9 cellular contexts compared by ENCODE assay signal in genomic region chr10:52216852-52217251, GRCh38.
DNase-seq lines count a peak whose midpoint lies in the region; ATAC-seq and TF ChIP-seq lines count a peak whose summit lies in the region.
"Had no signal": no experiment of that assay in that cellular context is flagged by ENCODE, and none has a peak within 500 bp of the region (broad histone marks: within the 10 kb centered on the region; RNA-seq: fewer than 3 reads in every experiment).

No MANE protein-coding gene starts in this region.

- CTCF ChIA-PET in T-cell (lab: Charles Lee) = interaction anchor here (0.6 to 1.9 kb wide), 5 partner anchors 10 to 1226 kb away, joined by 3 to 8 read pairs (median 3); no protein-coding TSS in a partner anchor

- peaks cover 21% of the 10 kb centered on the region for H3F3A ChIP-seq in neural progenitor cell (ENCODE audit: low read depth)

- H3K79me2 ChIP-seq in neural progenitor cell (ENCODE audit: low read depth) = no peaks in the 10 kb centered on the region

- no peak overlapping the region for H3K4me2 ChIP-seq in neural progenitor cell

- H3K4me3 ChIP-seq in ascending aorta (no peak overlapping the region), neural progenitor cell (no peak overlapping the region)
- H3K4me3 ChIP-seq: cardiac muscle cell had no signal

- H3K27ac ChIP-seq in ascending aorta = peak overlapping the region; percentile 48 to 63
- no peak overlapping the region for H3K27ac ChIP-seq in neural progenitor cell
- H3K27ac ChIP-seq: cardiac muscle cell had no signal

- H3K27me3 ChIP-seq in ascending aorta (no peaks in the 10 kb centered on the region), neural progenitor cell (no peaks in the 10 kb centered on the region)
- H3K27me3 ChIP-seq: cardiac muscle cell had no signal

- H3K4me3 Mint-ChIP-seq in neural progenitor cell (no peak overlapping the region), T-cell (no peak overlapping the region)
- no peak overlapping the region for H3K4me3 Mint-ChIP-seq in activated T-helper 17 cell treated with anti-CD3 and anti-CD28 coated beads, Interleukin-2, amount 50 U/mL, for 72 hours

- no peaks in the 10 kb centered on the region for H3K36me3 Mint-ChIP-seq in neural progenitor cell
- H3K36me3 Mint-ChIP-seq in T-cell = no peaks in the 10 kb centered on the region
- H3K36me3 Mint-ChIP-seq in activated T-helper 17 cell treated with anti-CD3 and anti-CD28 coated beads, Interleukin-2, amount 50 U/mL, for 72 hours (ENCODE audit: low read depth) = no peaks in the 10 kb centered on the region

- H3K27me3 Mint-ChIP-seq in neural progenitor cell (ENCODE audit: insufficient read depth, low read depth) (peaks cover 2% of the 10 kb centered on the region), T-cell (no peaks in the 10 kb centered on the region)
- H3K27me3 Mint-ChIP-seq in activated T-helper 17 cell treated with anti-CD3 and anti-CD28 coated beads, Interleukin-2, amount 50 U/mL, for 72 hours = no peaks in the 10 kb centered on the region

- POLR2A ChIA-PET in T-cell (lab: Charles Lee) = no interaction called here

- peaks cover 4 to 21% of the 10 kb centered on the region in 2 donors for H3K4me1 ChIP-seq in ascending aorta
- peaks cover 15% of the 10 kb centered on the region for H3K4me1 ChIP-seq in neural progenitor cell

- H3K27ac Mint-ChIP-seq in neural progenitor cell (no peak overlapping the region), T-cell (no peak overlapping the region)
- H3K27ac Mint-ChIP-seq in activated T-helper 17 cell treated with anti-CD3 and anti-CD28 coated beads, Interleukin-2, amount 50 U/mL, for 72 hours = no peak overlapping the region

- peaks cover 15% of the 10 kb centered on the region for H3K4me1 Mint-ChIP-seq in neural progenitor cell
- peaks cover 0 to 6% (median 0%) of the 10 kb centered on the region in 3 donors for H3K4me1 Mint-ChIP-seq in T-cell
- no peaks in the 10 kb centered on the region for H3K4me1 Mint-ChIP-seq in activated T-helper 17 cell treated with anti-CD3 and anti-CD28 coated beads, Interleukin-2, amount 50 U/mL, for 72 hours

- peak overlapping the region; percentile 33 for H3K9ac ChIP-seq in neural progenitor cell

- intact Hi-C loops in ascending aorta (cut with DNase I) = loop anchor here (5.0 to 10.0 kb wide), 2 partner anchors 202 to 1225 kb away; no protein-coding TSS in a partner anchor

- no peaks in the 10 kb centered on the region for H3K9me3 ChIP-seq in ascending aorta
- H3K9me3 ChIP-seq in neural progenitor cell (ENCODE audit: low read depth) = no peaks in the 10 kb centered on the region

- DNase-seq in Ammon's horn (ENCODE audit: low spot score) (peak; percentile 53), ascending aorta (ENCODE audit: low spot score in 2 of 2) (no peak), neural progenitor cell (ENCODE audit: low spot score) (no peak), T-cell (no peak)

- no peak overlapping the region for H2AFZ ChIP-seq in neural progenitor cell (replicated peaks)

- ATAC-seq in GM19438 (IDR thresholded peaks at IDR 0.05; ENCODE audit: low read depth, unreplicated experiment) (peak; percentile 69), HG03342 (IDR thresholded peaks at IDR 0.05; ENCODE audit: unreplicated experiment) (peak; percentile 79), T-cell (replicated peaks in 1 of 4) (no peak), HG02840 (IDR thresholded peaks at IDR 0.05; ENCODE audit: low FRiP score, unreplicated experiment) (no peak)
- ATAC-seq in activated T-helper 17 cell treated with anti-CD3 and anti-CD28 coated beads, Interleukin-2, amount 50 U/mL, for 72 hours (replicated peaks) = no peak

- H3K9me3 Mint-ChIP-seq in neural progenitor cell (no peaks in the 10 kb centered on the region), T-cell (no peaks in the 10 kb centered on the region)
- no peaks in the 10 kb centered on the region for H3K9me3 Mint-ChIP-seq in activated T-helper 17 cell treated with anti-CD3 and anti-CD28 coated beads, Interleukin-2, amount 50 U/mL, for 72 hours

- no peaks in the 10 kb centered on the region for H3K36me3 ChIP-seq in ascending aorta
- H3K36me3 ChIP-seq in neural progenitor cell = no peaks in the 10 kb centered on the region
- H3K36me3 ChIP-seq: cardiac muscle cell had no signal

- no peak for TF ChIP-seq CTCF in ascending aorta (IDR thresholded peaks at IDR 0.05)
- TF ChIP-seq CTCF in neural progenitor cell (IDR thresholded peaks at IDR 0.05) = no peak

- H4K20me1 ChIP-seq in neural progenitor cell (ENCODE audit: low read depth) = no peaks in the 10 kb centered on the region

Comparison
In these comparisons a context has a peak if more than half of its experiments do, and no peak if none do; other contexts are left out.
1. ATAC-seq: peak in GM19438 (single experiment) and HG03342 (single experiment); none in T-cell (0 of 4), activated T-helper 17 cell treated with anti-CD3 and anti-CD28 coated beads, Interleukin-2, amount 50 U/mL, for 72 hours (single experiment) and HG02840 (single experiment).